Comparison of ENCODE assay signal across 20 cellular contexts in the genomic region with DNA sequence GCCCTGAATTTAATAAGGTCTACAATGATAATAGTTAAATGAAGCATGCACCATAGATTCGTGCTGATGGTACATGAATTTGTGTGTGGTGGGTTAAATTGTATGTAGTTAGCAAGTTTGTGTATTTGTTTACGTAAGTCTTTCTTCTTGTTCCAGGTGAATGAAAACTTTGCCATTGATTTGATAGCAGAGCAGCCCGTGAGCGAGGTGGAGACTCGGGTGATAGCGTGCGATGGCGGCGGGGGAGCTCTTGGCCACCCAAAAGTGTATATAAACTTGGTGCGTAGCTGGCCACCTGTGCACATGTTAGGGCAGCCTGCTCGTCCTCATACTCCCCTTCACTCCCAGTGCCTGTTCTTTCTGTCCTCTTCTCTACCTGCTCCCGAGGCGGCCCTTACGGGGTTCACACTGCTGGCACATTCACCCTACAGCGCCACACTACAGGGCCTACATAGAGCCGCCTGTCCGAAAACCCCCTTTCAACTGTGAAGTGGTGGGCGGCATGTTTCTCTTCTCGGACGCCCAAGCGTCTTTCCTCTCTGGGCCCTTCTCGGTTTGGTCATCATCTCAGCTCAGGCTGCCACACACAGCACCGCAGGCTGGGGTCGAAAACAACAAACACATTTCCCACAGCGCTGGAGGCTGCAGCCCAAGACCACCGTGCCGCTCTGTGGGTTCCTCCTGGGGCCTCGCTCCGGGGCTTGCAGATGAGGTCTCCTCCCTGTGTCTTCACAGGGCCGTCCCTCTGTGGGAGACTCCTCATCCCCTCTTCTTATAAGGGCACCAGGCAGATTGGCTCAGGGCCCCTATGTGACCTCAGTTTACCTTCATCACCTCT. TPM values are rescaled to one million over a fixed set of nuclear protein-coding genes. Genes with fewer than 3 reads are reported as not detected.
A peak's percentile ranks its signal among the peaks of the same experiment; 100 is the strongest.
DNase-seq lines count a peak whose midpoint lies in the region; ATAC-seq, FAIRE-seq and TF ChIP-seq lines count a peak whose summit lies in the region.
"Had no signal": no experiment of that assay in that cellular context is flagged by ENCODE, and none has a peak within 500 bp of the region (broad histone marks: within the 10 kb centered on the region; RNA-seq: fewer than 3 reads in every experiment).

No MANE protein-coding gene starts in this region.

- dilution Hi-C loops in mammary epithelial cell (cut with HindIII; ENCODE audit: low sequenced_read_pairs): no loop called here

- H4K20me1 ChIP-seq in mammary epithelial cell (ENCODE audit: insufficient read depth, low read length) (no peaks in the 10 kb centered on the region), GM12878 (ENCODE audit: control insufficient read depth, insufficient read depth) (no peaks in the 10 kb centered on the region; the same call in 1 of the 2 replicates)

- H3K27me3 Mint-ChIP-seq in MCF 10A (ENCODE audit: insufficient read depth, unreplicated experiment): no peaks in the 10 kb centered on the region

- H3K4me3 ChIP-seq in mammary epithelial cell (replicated peaks in 1 of 3; ENCODE audit: insufficient read depth in 1 of 3, low read depth in 2 of 3, low read length in 3 of 3) (no peak overlapping the region), GM12878 (no peak overlapping the region), lower lobe of right lung (no peak overlapping the region)
- H3K4me3 ChIP-seq: Peyer's patch had no signal

- intact Hi-C loops in MCF 10A (cut with micrococcal nuclease): no loop called here
- intact Hi-C loops in mammary epithelial cell (cut with micrococcal nuclease): no loop called here
- intact Hi-C loops in GM12878 (cut with micrococcal nuclease; ENCODE audit: unreplicated experiment): no loop called here
- intact Hi-C loops in lower lobe of right lung (cut with DNase I): no loop called here

- H3K36me3 Mint-ChIP-seq in MCF 10A (ENCODE audit: insufficient read depth, unreplicated experiment): peaks cover 86% of the 10 kb centered on the region
- H3K36me3 Mint-ChIP-seq in stimulated activated effector memory CD8-positive, alpha-beta T cell treated with anti-CD3 and anti-CD28 coated beads, Interleukin-12 subunit alpha, Interleukin-12 subunit beta, amount 100 ng/mL, for 72 hours: peaks cover 100% of the 10 kb centered on the region

- H3K9me3 Mint-ChIP-seq in MCF 10A (ENCODE audit: unreplicated experiment): no peaks in the 10 kb centered on the region
- no peaks in the 10 kb centered on the region for H3K9me3 Mint-ChIP-seq in stimulated activated effector memory CD8-positive, alpha-beta T cell treated with anti-CD3 and anti-CD28 coated beads, Interleukin-12 subunit alpha, Interleukin-12 subunit beta, amount 100 ng/mL, for 72 hours
- H3K9me3 Mint-ChIP-seq: CD14-positive monocyte had no signal

- CTCF ChIA-PET in MCF 10A (lab: Yijun Ruan, JAX): no interaction called here
- CTCF ChIA-PET in mammary epithelial cell (lab: Charles Lee; ENCODE audit: low non-redundant PET): no interaction called here
- CTCF ChIA-PET in GM12878 (lab: Yijun Ruan, JAX): no interaction called here

- POLR2A ChIA-PET in MCF 10A (lab: Yijun Ruan, JAX) (interaction anchor here (0.6 kb wide), 1 partner anchor 13 kb away, joined by 3 read pairs; no protein-coding TSS in a partner anchor), GM12878 (lab: Charles Lee) (no interaction called here)

- H3K4me1 ChIP-seq in mammary epithelial cell (ENCODE audit: insufficient read depth, low read length): peaks cover 6% of the 10 kb centered on the region
- H3K4me1 ChIP-seq in GM12878 (ENCODE audit: control insufficient read depth, insufficient read depth, low read length): no peaks in the 10 kb centered on the region; the same call in 1 of the 2 replicates
- no peaks in the 10 kb centered on the region for H3K4me1 ChIP-seq in lower lobe of right lung
- H3K4me1 ChIP-seq: Peyer's patch had no signal

- WGBS in mammary epithelial cell (ENCODE audit: low coverage, missing lambda C conversion rate): 93% methylated on average over 24 of the region's 30 CpGs
- 98% methylated on average over 28 of the region's 30 CpGs for WGBS in GM12878 (ENCODE audit: insufficient coverage, insufficient replicate concordance, low lambda C conversion rate, missing lambda C conversion rate)

- BruUV-seq in MCF 10A (replicated peaks; lab: Mats Ljungman, UMichigan) (no TSS peak), mammary epithelial cell (replicated peaks; lab: Mats Ljungman, UMichigan) (no TSS peak), GM12878 (replicated peaks; lab: Mats Ljungman, UMichigan) (no TSS peak)

- peaks cover 35% of the 10 kb centered on the region for H3K36me3 ChIP-seq in mammary epithelial cell (ENCODE audit: insufficient read depth, low read length)
- peaks cover 23 to 32% of the 10 kb centered on the region in 2 experiments; a peak in 3 of 4 replicates for H3K36me3 ChIP-seq in GM12878 (ENCODE audit: control insufficient read depth in 2 of 2, insufficient read depth in 2 of 2, low read length in 1 of 2)
- peaks cover 97% of the 10 kb centered on the region for H3K36me3 ChIP-seq in lower lobe of right lung

- TF ChIP-seq EP300 in GM12878 (IDR thresholded peaks at IDR 0.05; ENCODE audit: borderline replicate concordance in 1 of 2, control insufficient read depth in 1 of 2, low read depth in 2 of 2, low read length in 2 of 2): no peak

- peaks cover 53% of the 10 kb centered on the region for H3K79me2 ChIP-seq in mammary epithelial cell (ENCODE audit: insufficient read depth, low read length)
- no peaks in the 10 kb centered on the region; the same call in 1 of the 2 replicates for H3K79me2 ChIP-seq in GM12878 (ENCODE audit: control insufficient read depth, insufficient read depth, low read length)

- H3K9me3 ChIP-seq in mammary epithelial cell (replicated peaks; ENCODE audit: insufficient read depth, low read length) (no peaks in the 10 kb centered on the region), GM12878 (replicated peaks; ENCODE audit: control insufficient read depth, insufficient read depth, low read length) (no peaks in the 10 kb centered on the region; the same call in 2 of the 3 replicates), lower lobe of right lung (no peaks in the 10 kb centered on the region)
- H3K9me3 ChIP-seq: Peyer's patch had no signal

- H2AFZ ChIP-seq in mammary epithelial cell (ENCODE audit: low read depth, low read length) (no peak overlapping the region), GM12878 (ENCODE audit: control insufficient read depth, low read depth, low read length) (no peak overlapping the region)

- SMC1A ChIA-PET in GM12878 (lab: Charles Lee; ENCODE audit: uncharacterized antibody, unreplicated experiment): no interaction called here

- H3K27ac Mint-ChIP-seq in MCF 10A (ENCODE audit: low read depth, unreplicated experiment): peak overlapping the region; percentile 16
- H3K27ac Mint-ChIP-seq in stimulated activated effector memory CD8-positive, alpha-beta T cell treated with anti-CD3 and anti-CD28 coated beads, Interleukin-12 subunit alpha, Interleukin-12 subunit beta, amount 100 ng/mL, for 72 hours: peak overlapping the region; percentile 75

- RAD21 ChIA-PET in GM12878 (lab: Charles Lee; ENCODE audit: unreplicated experiment): no interaction called here

- H3K27me3 ChIP-seq in mammary epithelial cell (ENCODE audit: insufficient read depth, low read length): no peaks in the 10 kb centered on the region
- H3K27me3 ChIP-seq in GM12878 (replicated peaks in 1 of 2; ENCODE audit: control insufficient read depth in 2 of 2, insufficient read depth in 2 of 2, low read length in 1 of 2): no peaks in the 10 kb centered on the region
- no peaks in the 10 kb centered on the region for H3K27me3 ChIP-seq in lower lobe of right lung (ENCODE audit: low read depth)
- H3K27me3 ChIP-seq: Peyer's patch had no signal

- no peaks in the 10 kb centered on the region for H3K4me1 Mint-ChIP-seq in MCF 10A (ENCODE audit: insufficient read depth, unreplicated experiment)
- H3K4me1 Mint-ChIP-seq in stimulated activated effector memory CD8-positive, alpha-beta T cell treated with anti-CD3 and anti-CD28 coated beads, Interleukin-12 subunit alpha, Interleukin-12 subunit beta, amount 100 ng/mL, for 72 hours: peaks cover 9% of the 10 kb centered on the region
- H3K4me1 Mint-ChIP-seq: CD14-positive monocyte had no signal

- no peak for TF ChIP-seq RAD21 in GM12878 (IDR thresholded peaks at IDR 0.05; ENCODE audit: insufficient read depth, low read depth, low read length)

- H3K4me3 Mint-ChIP-seq in MCF 10A (ENCODE audit: unreplicated experiment): no peak overlapping the region
- no peak overlapping the region for H3K4me3 Mint-ChIP-seq in stimulated activated effector memory CD8-positive, alpha-beta T cell treated with anti-CD3 and anti-CD28 coated beads, Interleukin-12 subunit alpha, Interleukin-12 subunit beta, amount 100 ng/mL, for 72 hours
- H3K4me3 Mint-ChIP-seq: CD14-positive monocyte had no signal

- DNase-seq in MCF 10A (ENCODE audit: unreplicated experiment) (no peak), mammary epithelial cell (no peak), GM12878 (ENCODE audit: low read depth, low spot score) (no peak), lower lobe of right lung (peak; percentile 30), NCI-H128 (lab: John Stamatoyannopoulos, UW; ENCODE audit: unreplicated experiment) (no peak)
- DNase-seq in stimulated activated effector memory CD8-positive, alpha-beta T cell treated with anti-CD3 and anti-CD28 coated beads, Interleukin-12 subunit alpha, Interleukin-12 subunit beta, amount 100 ng/mL, for 72 hours (ENCODE audit: low spot score in 2 of 2): no peak
- no peak for DNase-seq in activated CD4-positive, CD25-positive, alpha-beta regulatory T cell treated with anti-CD3 and anti-CD28 coated beads, Interleukin-2, amount 50 U/mL, for 72 hours
- DNase-seq: DMS53, GDM1, MV-4-11, NCI-H1105 treated with DMSO at 0.1 percent for 48 hours, NCI-H1694 treated with DMSO at 0.1 percent for 48 hours, NCI-H2081 treated with DMSO at 0.1 percent for 48 hours, NCI-H2171 treated with DMSO at 0.1 percent for 48 hours, NCI-H526 had no signal

- ATAC-seq in GM12878 (no peak), lower lobe of right lung (no peak), GM19324 (IDR thresholded peaks at IDR 0.05; ENCODE audit: low FRiP score, unreplicated experiment) (no peak)
- no peak for ATAC-seq in stimulated activated effector memory CD8-positive, alpha-beta T cell treated with anti-CD3 and anti-CD28 coated beads, Interleukin-12 subunit alpha, Interleukin-12 subunit beta, amount 100 ng/mL, for 72 hours

- H3K4me2 ChIP-seq in mammary epithelial cell (ENCODE audit: insufficient read depth, low read depth, low read length) (no peak overlapping the region), GM12878 (ENCODE audit: control insufficient read depth, insufficient read depth) (no peak overlapping the region)

- no peak for TF ChIP-seq CTCF in MCF 10A (IDR thresholded peaks at IDR 0.05; ENCODE audit: unreplicated experiment)
- TF ChIP-seq CTCF in mammary epithelial cell (conservative IDR thresholded peaks at IDR 0.05 in 1 of 2, IDR thresholded peaks at IDR 0.05 in 1 of 2; ENCODE audit: extremely low read depth in 1 of 2, insufficient read depth in 1 of 2, low read depth in 1 of 2, low read length in 2 of 2): no peak
- no peak for TF ChIP-seq CTCF in GM12878 (IDR thresholded peaks at IDR 0.05 in 2 of 3, conservative IDR thresholded peaks at IDR 0.05 in 1 of 3; ENCODE audit: control insufficient read depth in 2 of 3, extremely low read depth in 1 of 3, insufficient read depth in 1 of 3, low read depth in 3 of 3, low read length in 3 of 3)
- no peak for TF ChIP-seq CTCF in lower lobe of right lung (IDR thresholded peaks at IDR 0.05)

- TF ChIP-seq POLR2A in GM12878 (IDR thresholded peaks at IDR 0.05; ENCODE audit: low read depth, low read length): no peak

- H3K27ac ChIP-seq in mammary epithelial cell (ENCODE audit: insufficient read depth, low read depth, low read length) (no peak overlapping the region), GM12878 (ENCODE audit: control insufficient read depth, insufficient read depth) (no peak overlapping the region), lower lobe of right lung (no peak overlapping the region)
- H3K27ac ChIP-seq: Peyer's patch had no signal

- H3K9ac ChIP-seq in mammary epithelial cell (ENCODE audit: insufficient read depth, low read length): no peak overlapping the region
- H3K9ac ChIP-seq in GM12878 (ENCODE audit: control insufficient read depth, insufficient read depth, low read length): no peak overlapping the region

- in situ Hi-C loops in mammary epithelial cell (cut with MboI; ENCODE audit: low sequenced_read_pairs in 2 of 2): no loop called here
- in situ Hi-C loops in GM12878 (cut with MboI): no loop called here

- no peak for FAIRE-seq in GM12878 (lab: Jason Lieb, UNC)
- FAIRE-seq: A204.1, D721Med had no signal

RNA-seq across cellular contexts. Expression of gene NDUFS6, which starts 13.2 kb away (rescaled TPM):
- total RNA-seq in MCF 10A (2022) (44.1 and 65.6 TPM in 2 replicates), mammary epithelial cell (10 to 100 TPM; 13.5 to 47.7 TPM), GM12878 (2014; rRNA removed) (55.3 and 57.1 TPM in 2 replicates), GM12878 (2014; rRNA removed; fragmentation: Illumina TruSeq; extraction: Trizol) (49.5 and 60.4 TPM in 2 replicates), GM12878 (2021) (56.4 and 57.5 TPM in 2 replicates), lower lobe of right lung (21.3 TPM)
- polyA plus RNA-seq in mammary epithelial cell (127 TPM), GM12878 (2011; rRNA removed) (35.6 and 38.7 TPM in 2 replicates), GM12878 (2014; fragmentation: Illumina TruSeq; extraction: Trizol) (12.1 and 29.4 TPM in 2 replicates), GM12878 (2014; fragmentation: Nextera tagmentation; extraction: Ambion mirVana) (10 to 100 TPM; 20.7 to 59.0 TPM), GM12878 (2014; rRNA removed) (80.9 and 98.9 TPM in 2 replicates), GM12878 (2016; fragmentation: Nextera tagmentation; extraction: Ambion mirVana) (100 to 1,000 TPM; 195 to 213 TPM)
- polyA minus RNA-seq in mammary epithelial cell: 17.7 TPM
- 4.4 and 7.1 TPM in 2 replicates for total RNA-seq in GM12878 (2013; cell fraction: nucleolus; rRNA removed)
- polyA plus RNA-seq in GM12878 (2011; ENCODE audit: low read depth): 14.7 TPM
- 88.2 and 134 TPM in 2 replicates for polyA plus RNA-seq in GM12878 (2011; cell fraction: cytosol; rRNA removed)
- 38.2 and 92.1 TPM in 2 replicates for polyA plus RNA-seq in GM12878 (2011; cell fraction: nucleus; rRNA removed)
- 47.9 and 84.2 TPM in 2 replicates for polyA plus RNA-seq in GM12878 (2012)
- polyA minus RNA-seq in GM12878 (2011; rRNA and poly(A)+ RNA removed): 11.6 and 15.6 TPM in 2 replicates
- polyA minus RNA-seq in GM12878 (2011; cell fraction: cytosol; rRNA and poly(A)+ RNA removed): 13.9 and 24.0 TPM in 2 replicates
- 8.9 and 20.6 TPM in 2 replicates for polyA minus RNA-seq in GM12878 (2011; cell fraction: nucleus; rRNA and poly(A)+ RNA removed)

RNA-seq across cellular contexts. Expression of gene MRPL36, which starts 14.8 kb away (rescaled TPM):
- total RNA-seq in MCF 10A (2022) (90.5 and 101 TPM in 2 replicates), mammary epithelial cell (10 to 100 TPM; 47.2 to 82.2 TPM), GM12878 (2014; rRNA removed) (106 and 109 TPM in 2 replicates), GM12878 (2014; rRNA removed; fragmentation: Illumina TruSeq; extraction: Trizol) (86.8 and 103 TPM in 2 replicates), GM12878 (2021) (89.2 and 95.9 TPM in 2 replicates), lower lobe of right lung (25.1 TPM)
- polyA plus RNA-seq in mammary epithelial cell (117 TPM), GM12878 (2011; rRNA removed) (93.2 and 130 TPM in 2 replicates), GM12878 (2014; fragmentation: Illumina TruSeq; extraction: Trizol) (47.1 and 105 TPM in 2 replicates), GM12878 (2014; fragmentation: Nextera tagmentation; extraction: Ambion mirVana) (100 to 1,000 TPM; 510 to 559 TPM), GM12878 (2014; rRNA removed) (156 and 175 TPM in 2 replicates), GM12878 (2016; fragmentation: Nextera tagmentation; extraction: Ambion mirVana) (100 to 1,000 TPM; 219 to 221 TPM)
- 54.6 TPM for polyA minus RNA-seq in mammary epithelial cell
- total RNA-seq in GM12878 (2013; cell fraction: nucleolus; rRNA removed): 10.8 and 11.5 TPM in 2 replicates
- 83.9 TPM for polyA plus RNA-seq in GM12878 (2011; ENCODE audit: low read depth)
- 93.4 and 134 TPM in 2 replicates for polyA plus RNA-seq in GM12878 (2011; cell fraction: cytosol; rRNA removed)
- polyA plus RNA-seq in GM12878 (2011; cell fraction: nucleus; rRNA removed): 68.3 and 75.4 TPM in 2 replicates
- 82.7 and 85.4 TPM in 2 replicates for polyA plus RNA-seq in GM12878 (2012)
- 47.8 and 60.0 TPM in 2 replicates for polyA minus RNA-seq in GM12878 (2011; rRNA and poly(A)+ RNA removed)
- polyA minus RNA-seq in GM12878 (2011; cell fraction: cytosol; rRNA and poly(A)+ RNA removed): 21.2 and 24.9 TPM in 2 replicates
- polyA minus RNA-seq in GM12878 (2011; cell fraction: nucleus; rRNA and poly(A)+ RNA removed): 29.1 and 36.6 TPM in 2 replicates
